10 cellular contexts compared by ENCODE assay signal in the genomic region with DNA sequence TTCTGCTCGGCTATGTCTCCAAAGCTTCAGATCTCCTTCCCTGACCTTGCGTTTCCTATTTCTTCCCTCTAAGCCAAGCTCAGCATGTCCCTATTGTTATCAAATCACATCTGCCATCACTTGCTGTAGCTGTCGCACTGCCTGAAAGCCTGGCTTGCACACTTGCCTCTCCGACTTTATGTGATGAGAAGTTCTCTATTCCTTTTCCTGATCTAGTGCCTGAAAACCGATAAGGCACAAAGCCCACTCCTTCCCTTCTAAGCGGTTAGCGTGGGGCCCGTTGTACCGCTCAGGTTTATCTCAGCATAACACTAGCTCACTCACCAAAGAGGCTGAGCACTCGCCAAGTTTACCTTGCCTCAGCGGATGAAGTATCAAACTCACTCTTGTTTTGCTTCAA. TPM values are rescaled to one million over a fixed set of nuclear protein-coding genes. Genes with fewer than 3 reads are reported as not detected.
A peak's percentile ranks its signal among the peaks of the same experiment; 100 is the strongest.
DNase-seq lines count a peak whose midpoint lies in the region; ATAC-seq, FAIRE-seq and TF ChIP-seq lines count a peak whose summit lies in the region.
"Had no signal": no experiment of that assay in that cellular context is flagged by ENCODE, and none has a peak within 500 bp of the region (broad histone marks: within the 10 kb centered on the region; RNA-seq: fewer than 3 reads in every experiment).

No MANE protein-coding gene starts in this region.

- peak; percentile 47 for DNase-seq in NCI-H1105 treated with DMSO at 0.1 percent for 48 hours (lab: John Stamatoyannopoulos, UW)
- no peak for DNase-seq in NCI-H1105 (lab: John Stamatoyannopoulos, UW)
- DNase-seq in NT2/D1 (ENCODE audit: low read depth, low spot score), result no peak
- DNase-seq in dorsolateral prefrontal cortex, result no peak
- no peak for DNase-seq in kidney
- DNase-seq in EL, result no peak

- no peak overlapping the region for H2AFZ ChIP-seq in parathyroid adenoma

- no peak for FAIRE-seq in kidney (lab: Jason Lieb, UNC)

- H3K9ac ChIP-seq in NT2/D1 (ENCODE audit: insufficient read length, low read depth) (peak overlapping the region; percentile 70), parathyroid adenoma (no peak overlapping the region), kidney (ENCODE audit: low read length in 2 of 2) (no peak overlapping the region)

- peak overlapping the region; percentile 64 for H3K4me2 ChIP-seq in parathyroid adenoma (ENCODE audit: low read length)

- no peaks in the 10 kb centered on the region for H3K79me2 ChIP-seq in parathyroid adenoma

- no peak for ATAC-seq in HG03571 (IDR thresholded peaks at IDR 0.05; ENCODE audit: unreplicated experiment)

- no peak for TF ChIP-seq CTCF in dorsolateral prefrontal cortex (IDR thresholded peaks at IDR 0.05 in 54 of 56, conservative IDR thresholded peaks at IDR 0.05 in 2 of 56; ENCODE audit: low read depth in 1 of 56, partially characterized antibody in 56 of 56)
- TF ChIP-seq CTCF in parathyroid adenoma (IDR thresholded peaks at IDR 0.05), result no peak
- no peak for TF ChIP-seq CTCF in kidney (IDR thresholded peaks at IDR 0.05; ENCODE audit: borderline replicate concordance, extremely low read depth, insufficient read depth)

- intact Hi-C loops in dorsolateral prefrontal cortex (cut with DNase I), result no loop called here
- intact Hi-C loops in kidney (cut with DNase I), result no loop called here

- H3K4me1 ChIP-seq in NT2/D1 (ENCODE audit: insufficient read depth, insufficient read length) (no peaks in the 10 kb centered on the region), parathyroid adenoma (no peaks in the 10 kb centered on the region), kidney (ENCODE audit: control insufficient read depth in 1 of 2, insufficient read depth in 1 of 2, low read depth in 1 of 2, low read length in 2 of 2) (peaks cover 0 to 7% of the 10 kb centered on the region in 2 donors)

- H3K9me3 ChIP-seq in NT2/D1 (ENCODE audit: insufficient read depth, low read length) (no peaks in the 10 kb centered on the region), parathyroid adenoma (ENCODE audit: control insufficient read depth, low read length) (no peaks in the 10 kb centered on the region), kidney (ENCODE audit: control insufficient read depth in 1 of 2, low read length in 2 of 2) (peaks cover 0 to 4% of the 10 kb centered on the region in 2 donors)

- H3K36me3 ChIP-seq in NT2/D1 (ENCODE audit: insufficient read depth, insufficient read length, low read length) (no peaks in the 10 kb centered on the region), parathyroid adenoma (ENCODE audit: control insufficient read depth, insufficient read depth, low read length) (no peaks in the 10 kb centered on the region), kidney (ENCODE audit: control insufficient read depth in 1 of 2, insufficient read depth in 2 of 2, low read length in 2 of 2) (no peaks in the 10 kb centered on the region)

- H3K27ac ChIP-seq in dorsolateral prefrontal cortex, result peak overlapping the region in 1 of 59 donors; percentile 3
- H3K27ac ChIP-seq in parathyroid adenoma, result no peak overlapping the region
- H3K27ac ChIP-seq in kidney (ENCODE audit: low read depth in 2 of 2, low read length in 2 of 2), result no peak overlapping the region
- H3K27ac ChIP-seq: HL-60 had no signal

- H3K27me3 ChIP-seq in NT2/D1 (ENCODE audit: insufficient read depth, insufficient read length), result peaks cover 33% of the 10 kb centered on the region
- H3K27me3 ChIP-seq in dorsolateral prefrontal cortex, result peaks cover 0 to 61% (median 30%) of the 10 kb centered on the region in 45 donors
- H3K27me3 ChIP-seq in parathyroid adenoma (ENCODE audit: control insufficient read depth, insufficient read depth, low read length), result no peaks in the 10 kb centered on the region

- H3K4me3 ChIP-seq in NT2/D1 (ENCODE audit: insufficient read length, low read depth) (peak overlapping the region; percentile 55), dorsolateral prefrontal cortex (peak overlapping the region in 52 of 59 donors; percentile 2 to 71 (median 57)), parathyroid adenoma (ENCODE audit: low read depth, low read length) (no peak overlapping the region), kidney (ENCODE audit: low read length in 2 of 2) (peak overlapping the region in 1 of 2 donors; percentile 27)

RNA-seq across cellular contexts. Expression of a gene that starts 0.8 kb away (rescaled TPM):
- total RNA-seq in dorsolateral prefrontal cortex (1 to 10 TPM in 54 of 120 experiments, under 1 TPM in 15, not detected in 51; 0.56 to 5.9 (median 1.6) TPM), kidney (0.79 TPM)
- 0.54 TPM for polyA plus RNA-seq in kidney (ENCODE audit: insufficient read depth, low read depth, low replicate concordance)
- total RNA-seq: lung microvascular endothelial cell had no signal

RNA-seq across cellular contexts. Expression of a gene that starts 43.2 kb away (rescaled TPM):
- total RNA-seq in dorsolateral prefrontal cortex (under 1 TPM in 2 of 120 experiments, not detected in 118; 0.57 to 0.60 TPM), kidney (not detected)
- polyA plus RNA-seq in kidney (ENCODE audit: insufficient read depth, low read depth, low replicate concordance), result not detected
- total RNA-seq: lung microvascular endothelial cell had no signal
